Comparison of ENCODE assay signal across 1 cellular context in the genomic region with DNA sequence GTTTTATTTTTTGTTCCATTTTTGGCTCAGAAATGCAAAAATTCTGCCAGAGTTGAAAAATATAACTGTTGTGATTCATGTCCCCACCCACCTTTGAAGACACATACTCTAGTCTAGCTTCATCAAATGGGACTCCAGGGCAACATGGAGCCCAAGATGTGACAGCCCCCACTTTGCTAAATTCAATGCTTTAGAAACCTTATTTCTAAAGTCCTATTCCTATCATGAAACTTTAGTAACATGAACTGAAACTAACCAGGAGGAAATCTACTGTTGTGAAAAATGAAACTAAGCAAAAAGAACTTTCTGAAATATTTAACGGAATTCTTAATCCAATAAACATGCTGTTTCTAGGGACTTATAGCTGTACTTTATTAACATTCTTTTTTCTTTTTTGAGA.
TF ChIP-seq lines count a peak whose summit lies in the region.

No MANE protein-coding gene starts in this region.

TF ChIP-seq in K562, 482 proteins besides CTCF, POLR2A, EP300 and RAD21:
- TF ChIP-seq, protein P1, sequence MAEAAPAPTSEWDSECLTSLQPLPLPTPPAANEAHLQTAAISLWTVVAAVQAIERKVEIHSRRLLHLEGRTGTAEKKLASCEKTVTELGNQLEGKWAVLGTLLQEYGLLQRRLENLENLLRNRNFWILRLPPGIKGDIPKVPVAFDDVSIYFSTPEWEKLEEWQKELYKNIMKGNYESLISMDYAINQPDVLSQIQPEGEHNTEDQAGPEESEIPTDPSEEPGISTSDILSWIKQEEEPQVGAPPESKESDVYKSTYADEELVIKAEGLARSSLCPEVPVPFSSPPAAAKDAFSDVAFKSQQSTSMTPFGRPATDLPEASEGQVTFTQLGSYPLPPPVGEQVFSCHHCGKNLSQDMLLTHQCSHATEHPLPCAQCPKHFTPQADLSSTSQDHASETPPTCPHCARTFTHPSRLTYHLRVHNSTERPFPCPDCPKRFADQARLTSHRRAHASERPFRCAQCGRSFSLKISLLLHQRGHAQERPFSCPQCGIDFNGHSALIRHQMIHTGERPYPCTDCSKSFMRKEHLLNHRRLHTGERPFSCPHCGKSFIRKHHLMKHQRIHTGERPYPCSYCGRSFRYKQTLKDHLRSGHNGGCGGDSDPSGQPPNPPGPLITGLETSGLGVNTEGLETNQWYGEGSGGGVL (CRISPR knock-in tag; IDR thresholded peaks at IDR 0.05): no peak
- TF ChIP-seq SNRNP70 (optimal IDR thresholded peaks at IDR 0.05; ENCODE audit: low read depth, low read length) (no peak), GABPA (tag; conservative IDR thresholded peaks at IDR 0.05; ENCODE audit: low read depth) (no peak), C11orf30 (IDR thresholded peaks at IDR 0.05; ENCODE audit: low read depth) (peak; percentile 14; the same call in 1 of the 2 replicates)
- TF ChIP-seq, protein P2, sequence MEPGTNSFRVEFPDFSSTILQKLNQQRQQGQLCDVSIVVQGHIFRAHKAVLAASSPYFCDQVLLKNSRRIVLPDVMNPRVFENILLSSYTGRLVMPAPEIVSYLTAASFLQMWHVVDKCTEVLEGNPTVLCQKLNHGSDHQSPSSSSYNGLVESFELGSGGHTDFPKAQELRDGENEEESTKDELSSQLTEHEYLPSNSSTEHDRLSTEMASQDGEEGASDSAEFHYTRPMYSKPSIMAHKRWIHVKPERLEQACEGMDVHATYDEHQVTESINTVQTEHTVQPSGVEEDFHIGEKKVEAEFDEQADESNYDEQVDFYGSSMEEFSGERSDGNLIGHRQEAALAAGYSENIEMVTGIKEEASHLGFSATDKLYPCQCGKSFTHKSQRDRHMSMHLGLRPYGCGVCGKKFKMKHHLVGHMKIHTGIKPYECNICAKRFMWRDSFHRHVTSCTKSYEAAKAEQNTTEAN (CRISPR knock-in tag; IDR thresholded peaks at IDR 0.05): no peak
